In genomic region chr9:137423001-137423809, GRCh38 we compare ENCODE assay signal across 8 cellular contexts. TPM values are rescaled to one million over a fixed set of nuclear protein-coding genes. Genes with fewer than 3 reads are reported as not detected.
DNase-seq lines count a peak whose midpoint lies in the region; ATAC-seq and TF ChIP-seq lines count a peak whose summit lies in the region.

Gene EXD3 (minus strand): TSS chr9:137423162. CDS start chr9:137395357, 27,805 bp downstream.
Gene NOXA1 (plus strand): TSS chr9:137423393. CDS start chr9:137423530, 137 bp downstream.

- POLR2A ChIA-PET in activated CD8-positive, alpha-beta T cell treated with anti-CD3 and anti-CD28 coated beads for 36 hours (lab: Charles Lee), result interaction anchor here (0.6 to 3.2 kb wide), 18 partner anchors 8 to 129 kb away, joined by 3 to 10 read pairs (median 4); partner anchors contain the start of genes ENTPD8, MRPL41 and NRARP

- H3K36me3 Mint-ChIP-seq in CD4-positive, CD25-positive, alpha-beta regulatory T cell, result no peaks in the 10 kb centered on the region
- peaks cover 2% of the 10 kb centered on the region for H3K36me3 Mint-ChIP-seq in activated CD8-positive, alpha-beta T cell treated with anti-CD3 and anti-CD28 coated beads for 36 hours (ENCODE audit: low read depth)

- ATAC-seq in CD4-positive, CD25-positive, alpha-beta regulatory T cell (ENCODE audit: low read depth in 2 of 2), result peak; percentile 89 to 94
- ATAC-seq in GM19395 (IDR thresholded peaks at IDR 0.05; ENCODE audit: unreplicated experiment), result peak; percentile 73
- peak; percentile 84 for ATAC-seq in HG03521 (IDR thresholded peaks at IDR 0.05; ENCODE audit: unreplicated experiment)
- peak; percentile 98 for ATAC-seq in activated CD8-positive, alpha-beta T cell treated with anti-CD3 and anti-CD28 coated beads for 36 hours

- H3K27ac Mint-ChIP-seq in CD4-positive, CD25-positive, alpha-beta regulatory T cell, result peak within 1 kb of the TSS; percentile 65 to 85 (median 78)
- peak within 1 kb of the TSS; percentile 50 for H3K27ac Mint-ChIP-seq in activated CD8-positive, alpha-beta T cell treated with anti-CD3 and anti-CD28 coated beads for 36 hours

- intact Hi-C loops in activated CD8-positive, alpha-beta T cell treated with anti-CD3 and anti-CD28 coated beads for 36 hours (cut with micrococcal nuclease), result no loop called here

- peak; percentile 76 for TF ChIP-seq CTCF in activated CD8-positive, alpha-beta T cell treated with anti-CD3 and anti-CD28 coated beads for 36 hours (IDR thresholded peaks at IDR 0.05)

- peaks cover 18% of the 10 kb centered on the region for H3K4me1 ChIP-seq in CD4-positive, CD25-positive, alpha-beta regulatory T cell (ENCODE audit: control insufficient read depth, insufficient read depth, low read length, poor library complexity, severe bottlenecking)

- H3K4me3 Mint-ChIP-seq in CD4-positive, CD25-positive, alpha-beta regulatory T cell, result peak within 1 kb of the TSS; percentile 78 to 90 (median 88)
- peak within 1 kb of the TSS; percentile 79 for H3K4me3 Mint-ChIP-seq in activated CD8-positive, alpha-beta T cell treated with anti-CD3 and anti-CD28 coated beads for 36 hours

- H3K36me3 ChIP-seq in CD4-positive, CD25-positive, alpha-beta regulatory T cell (ENCODE audit: control insufficient read depth, insufficient read depth, low read length), result no peaks in the 10 kb centered on the region

- H3K27me3 Mint-ChIP-seq in CD4-positive, CD25-positive, alpha-beta regulatory T cell, result peaks cover 4% of the 10 kb centered on the region
- no peaks in the 10 kb centered on the region for H3K27me3 Mint-ChIP-seq in activated CD8-positive, alpha-beta T cell treated with anti-CD3 and anti-CD28 coated beads for 36 hours

- peak; percentile 90 to 94 (median 91) for DNase-seq in CD4-positive, CD25-positive, alpha-beta regulatory T cell
- peak; percentile 71 for DNase-seq in NCI-H82 treated with DMSO at 0.1 percent for 48 hours (lab: John Stamatoyannopoulos, UW; ENCODE audit: unreplicated experiment)
- DNase-seq in activated CD8-positive, alpha-beta T cell treated with anti-CD3 and anti-CD28 coated beads for 36 hours, result peak; percentile 95
- DNase-seq in effector CD4-positive, alpha-beta T cell, result peak; percentile 90
- DNase-seq in medulla oblongata (ENCODE audit: extremely low spot score), result peak; percentile 95
- peak; percentile 79 to 95 (median 86) for DNase-seq in stimulated activated CD4-positive, alpha-beta T cell treated with anti-CD3 and anti-CD28 coated beads, TNF-alpha, amount 100 ng/mL, for 4 hours (ENCODE audit: low read depth in 3 of 3)

- no peaks in the 10 kb centered on the region for H3K9me3 ChIP-seq in CD4-positive, CD25-positive, alpha-beta regulatory T cell (ENCODE audit: control insufficient read depth in 2 of 2, low read length in 2 of 2)

- peak within 1 kb of the TSS; percentile 66 for H3K4me3 ChIP-seq in CD4-positive, CD25-positive, alpha-beta regulatory T cell (ENCODE audit: low read depth, low read length)

- no peaks in the 10 kb centered on the region for H3K9me3 Mint-ChIP-seq in CD4-positive, CD25-positive, alpha-beta regulatory T cell
- H3K9me3 Mint-ChIP-seq in activated CD8-positive, alpha-beta T cell treated with anti-CD3 and anti-CD28 coated beads for 36 hours, result no peaks in the 10 kb centered on the region

- peaks cover 0 to 21% (median 12%) of the 10 kb centered on the region in 4 donors for H3K4me1 Mint-ChIP-seq in CD4-positive, CD25-positive, alpha-beta regulatory T cell
- peaks cover 9% of the 10 kb centered on the region for H3K4me1 Mint-ChIP-seq in activated CD8-positive, alpha-beta T cell treated with anti-CD3 and anti-CD28 coated beads for 36 hours (ENCODE audit: low read depth)

- H3K27ac ChIP-seq in CD4-positive, CD25-positive, alpha-beta regulatory T cell (ENCODE audit: insufficient read depth, low read length, poor library complexity, severe bottlenecking), result peak within 1 kb of the TSS; percentile 33

- CTCF ChIA-PET in activated CD8-positive, alpha-beta T cell treated with anti-CD3 and anti-CD28 coated beads for 36 hours (lab: Charles Lee), result interaction anchor here (0.6 to 2.4 kb wide), 25 partner anchors 9 to 169 kb away, joined by 3 to 9 read pairs (median 3); partner anchors contain the start of genes ENTPD8, MRPL41, NRARP and NSMF

- H3K27me3 ChIP-seq in CD4-positive, CD25-positive, alpha-beta regulatory T cell (ENCODE audit: control insufficient read depth, insufficient read depth, low read length), result no peaks in the 10 kb centered on the region

RNA-seq across cellular contexts. Expression of gene EXD3, which starts in this region (rescaled TPM):
- total RNA-seq in CD4-positive, CD25-positive, alpha-beta regulatory T cell, result 27.3 TPM
- 1 to 10 TPM; 4.7 to 7.2 (median 5.7) TPM for polyA plus RNA-seq in CD4-positive, CD25-positive, alpha-beta regulatory T cell
- 1 to 10 TPM; 8.1 to 9.0 TPM for total RNA-seq in activated CD8-positive, alpha-beta T cell treated with anti-CD3 and anti-CD28 coated beads for 36 hours

RNA-seq across cellular contexts. Expression of gene NOXA1, which starts in this region (rescaled TPM):
- total RNA-seq in CD4-positive, CD25-positive, alpha-beta regulatory T cell, result 3.8 TPM
- polyA plus RNA-seq in CD4-positive, CD25-positive, alpha-beta regulatory T cell, result 1 to 10 TPM in 2 of 4 donors, under 1 TPM in 2; 0.83 to 3.3 (median 1.4) TPM
- under 1 TPM; 0.72 to 0.95 TPM for total RNA-seq in activated CD8-positive, alpha-beta T cell treated with anti-CD3 and anti-CD28 coated beads for 36 hours

Comparison
In these comparisons a context has a peak if more than half of its experiments do, and no peak if none do; other contexts are left out.
1. Peak in every context shown above with its lines: DNase-seq, ATAC-seq, H3K4me3 ChIP-seq and H3K27ac ChIP-seq.